In the genomic region with DNA sequence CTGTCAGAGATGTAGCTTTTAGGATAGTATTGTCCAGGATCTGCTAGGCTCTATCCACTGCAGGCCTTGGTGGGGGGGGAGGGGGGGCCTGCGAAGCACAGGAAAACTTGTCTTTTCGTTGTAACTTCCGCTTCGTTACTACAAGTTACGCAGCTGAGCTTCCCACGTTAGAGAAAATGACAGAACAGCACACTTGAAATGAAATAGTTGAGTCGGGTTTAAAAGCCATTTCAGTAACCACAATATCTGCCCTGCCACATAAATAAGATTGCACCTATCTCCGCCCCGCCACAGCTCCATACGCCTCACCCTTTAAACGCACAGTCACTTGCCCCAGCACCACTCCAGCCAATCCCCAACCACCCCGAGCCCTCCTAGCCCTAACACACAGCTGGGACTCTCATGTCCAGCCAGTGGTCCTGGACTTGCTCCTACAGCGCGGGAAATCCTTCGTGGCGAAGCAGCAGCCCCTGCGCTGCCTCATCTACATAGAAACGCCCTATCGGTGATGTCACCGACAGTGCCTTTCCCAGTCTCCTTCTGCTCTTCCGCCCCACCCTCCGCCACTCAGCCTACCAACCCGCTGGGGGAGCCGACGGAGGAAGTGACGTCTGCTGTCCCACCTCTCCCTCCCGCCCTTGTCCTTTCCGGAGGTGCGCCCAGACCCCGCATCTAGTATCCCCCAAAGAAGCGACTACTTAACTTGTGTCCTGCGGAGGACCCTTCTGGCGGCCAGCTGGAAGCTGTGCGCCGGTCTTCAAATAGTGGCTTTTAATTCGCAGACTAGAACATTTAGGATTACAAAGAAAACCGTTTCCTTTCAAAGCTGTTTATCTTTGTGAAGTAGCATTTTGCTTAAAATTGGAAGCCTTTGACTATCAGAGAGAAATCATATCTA, we compare ENCODE assay signal across 8 cellular contexts. TPM values are rescaled to one million over a fixed set of nuclear protein-coding genes. Genes with fewer than 3 reads are reported as not detected.
DNase-seq lines count a peak whose midpoint lies in the region; ATAC-seq and TF ChIP-seq lines count a peak whose summit lies in the region.
"Not testable (repeated sequence)": the region's sequence is repeated elsewhere in the genome, so short reads cannot be mapped to it uniquely, and the experiment has no call there.

No MANE protein-coding gene starts in this region.

- peak overlapping the region; percentile 43 to 94 (median 84) for H3K27ac ChIP-seq in heart right ventricle
- H3K27ac ChIP-seq in testis, result peak overlapping the region; percentile 68 to 78

- H3K9me3 Mint-ChIP-seq in osteocyte (ENCODE audit: unreplicated experiment), result not testable (repeated sequence)

- not testable (repeated sequence) for H3K36me3 ChIP-seq in heart right ventricle; testis (ENCODE audit: low read depth, missing control alignments)

- peaks cover 0 to 23% (median 15%) of the 10 kb centered on the region in 7 donors for H3K27me3 ChIP-seq in heart right ventricle
- H3K27me3 ChIP-seq in testis, result not testable (repeated sequence)

- H3K4me3 Mint-ChIP-seq in osteocyte (ENCODE audit: unreplicated experiment), result peak overlapping the region; percentile 92

- POLR2A ChIA-PET in GM10248 (lab: Yijun Ruan, JAX), result interaction anchor here (0.8 to 1.1 kb wide), 3 partner anchors 23 to 734 kb away, joined by 4 to 12 read pairs (median 7); no protein-coding TSS in a partner anchor

- ATAC-seq in heart right ventricle, result peak; percentile 99 to 100 (median 99)

- H3K36me3 Mint-ChIP-seq in osteocyte (ENCODE audit: unreplicated experiment), result not testable (repeated sequence)

- intact Hi-C loops in heart right ventricle (cut with DNase I); testis (cut with DNase I; ENCODE audit: low total_unique reads): not testable (repeated sequence)

- H3K9me3 ChIP-seq in heart right ventricle, testis: not testable (repeated sequence)

- not testable (repeated sequence) for H3K27me3 Mint-ChIP-seq in osteocyte (ENCODE audit: unreplicated experiment)

- H3K27ac Mint-ChIP-seq in osteocyte (ENCODE audit: unreplicated experiment), result peak overlapping the region; percentile 100

- CTCF ChIA-PET in GM10248 (lab: Yijun Ruan, JAX), result not testable (repeated sequence)

- peaks cover 17% of the 10 kb centered on the region for H3K4me1 Mint-ChIP-seq in osteocyte (ENCODE audit: unreplicated experiment)

- 1 to 3% methylated on average over 26 to 27 of the region's 37 CpGs for WGBS in heart right ventricle, 2 donors
- whole genome bisulfite sequencing in testis, 2 donors, result 2% methylated on average over 16 to 31 of the region's 37 CpGs

- H3K4me1 ChIP-seq in heart right ventricle, result peaks cover 0 to 13% (median 5%) of the 10 kb centered on the region in 9 donors
- H3K4me1 ChIP-seq in testis, result not testable (repeated sequence)

- not testable (repeated sequence) for TF ChIP-seq CTCF in GM10248 (IDR thresholded peaks at IDR 0.05; ENCODE audit: control extremely low read depth, extremely low read depth, low read depth, missing control alignments); HFF-Myc (IDR thresholded peaks at IDR 0.05; ENCODE audit: low read depth, low read length, missing control alignments); heart right ventricle (IDR thresholded peaks at IDR 0.05); osteocyte (IDR thresholded peaks at IDR 0.05); testis (IDR thresholded peaks at IDR 0.05)

- not testable (repeated sequence) for TF ChIP-seq POLR2A in testis (IDR thresholded peaks at IDR 0.05)

- peak; percentile 43 for DNase-seq in GM10248 (ENCODE audit: extremely low spot score)
- peak; percentile 87 for DNase-seq in HFF-Myc (ENCODE audit: extremely low read depth, low read depth)
- DNase-seq in MV-4-11 (lab: John Stamatoyannopoulos, UW), result peak; percentile 97
- peak; percentile 55 for DNase-seq in T-helper 9 cell
- DNase-seq in anterior cingulate cortex (lab: John Stamatoyannopoulos, UW), result peak; percentile 13 to 92 (median 70)
- DNase-seq in heart right ventricle, result peak; percentile 42 to 48
- peak; percentile 87 for DNase-seq in osteocyte (ENCODE audit: extremely low spot score, unreplicated experiment)
- DNase-seq in testis, result peak; percentile 70

- H3K4me3 ChIP-seq in HFF-Myc (replicated peaks; ENCODE audit: low read depth, low read length) (peak overlapping the region; percentile 34), heart right ventricle (peak overlapping the region; percentile 3 to 59 (median 46)), testis (peak overlapping the region; percentile 1 to 15)

RNA-seq across cellular contexts. Expression of gene PPIAL4F, which starts 46.2 kb away (rescaled TPM):
- total RNA-seq in heart right ventricle (not detected), osteocyte (not detected in 2 replicates), testis (not detected)
- polyA plus RNA-seq in heart right ventricle (not detected), testis (ENCODE audit: insufficient read depth, low read depth, low replicate concordance) (not detected)

Comparison
In these comparisons a context has a peak if more than half of its experiments do, and no peak if none do; other contexts are left out.
1. Peak in every context shown above with its lines: DNase-seq, ATAC-seq, H3K4me3 ChIP-seq and H3K27ac ChIP-seq.
2. DNase-seq: peak in every context shown above with its lines; median percentile 97 in MV-4-11; 87 in HFF-Myc; 87 in osteocyte; 70 in anterior cingulate cortex; 70 in testis; 55 in T-helper 9 cell; 45 in heart right ventricle; 43 in GM10248.